Comparison of ENCODE assay signal across 18 cellular contexts in the genomic region with DNA sequence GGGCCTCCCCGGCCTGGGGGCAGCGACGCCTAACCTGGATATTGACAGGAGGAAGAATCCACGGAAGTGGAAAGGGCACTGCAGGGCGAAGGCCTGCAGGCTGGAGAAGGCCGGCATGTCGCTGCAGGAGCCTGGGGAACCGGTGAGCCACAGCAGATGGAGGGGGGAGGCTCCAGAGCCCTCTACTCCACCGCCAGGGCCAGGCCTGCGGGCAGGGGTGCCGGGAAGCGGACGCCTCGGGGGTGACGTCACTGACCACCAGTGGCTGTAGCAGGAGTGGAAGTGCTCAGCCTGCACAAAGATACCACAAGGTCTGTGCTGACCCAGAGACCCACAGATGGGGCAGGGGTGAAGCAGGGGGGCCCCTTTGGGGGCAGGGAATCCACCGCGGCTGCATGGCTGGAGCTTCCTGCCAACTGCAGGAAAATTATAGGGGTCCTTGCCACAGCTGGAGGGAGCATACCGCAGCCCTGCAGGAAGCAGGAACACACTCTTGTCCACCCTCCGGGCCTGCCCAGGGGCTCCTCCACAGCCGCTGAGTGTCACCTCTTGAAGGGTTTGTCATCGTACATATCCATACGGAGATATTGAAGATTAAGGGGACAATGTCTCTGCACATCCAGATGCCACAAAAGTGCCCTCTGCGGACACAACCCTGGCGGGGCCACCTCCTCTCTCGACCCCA. TPM values are rescaled to one million over a fixed set of nuclear protein-coding genes. Genes with fewer than 3 reads are reported as not detected.
DNase-seq lines count a peak whose midpoint lies in the region; ATAC-seq, FAIRE-seq and TF ChIP-seq lines count a peak whose summit lies in the region.
"Had no signal": no experiment of that assay in that cellular context is flagged by ENCODE, and none has a peak within 500 bp of the region (broad histone marks: within the 10 kb centered on the region; RNA-seq: fewer than 3 reads in every experiment).

No MANE protein-coding gene starts in this region.

- peaks cover 33% of the 10 kb centered on the region for H3K4me1 ChIP-seq in NT2/D1 (ENCODE audit: insufficient read depth, insufficient read length)
- no peaks in the 10 kb centered on the region for H3K4me1 ChIP-seq in kidney (ENCODE audit: control insufficient read depth in 1 of 2, insufficient read depth in 1 of 2, low read depth in 1 of 2, low read length in 2 of 2)
- no peaks in the 10 kb centered on the region for H3K4me1 ChIP-seq in H9 (ENCODE audit: insufficient read depth, low read length)
- H3K4me1 ChIP-seq: foreskin keratinocyte, pancreas had no signal

- H3K27ac ChIP-seq in kidney (ENCODE audit: low read depth in 2 of 2, low read length in 2 of 2) (no peak overlapping the region), H9 (ENCODE audit: insufficient read length, low read depth, low read length) (no peak overlapping the region)
- H3K27ac ChIP-seq: foreskin keratinocyte, pancreas had no signal

- peaks cover 0 to 4% of the 10 kb centered on the region in 2 donors for H3K4me1 Mint-ChIP-seq in natural killer cell treated with Interleukin-12 subunit alpha and Interleukin-12 subunit beta and Interleukin-15 and Interleukin-18, amount 100 ng/mL, for 72 hours (ENCODE audit: low read depth in 2 of 2)
- H3K4me1 Mint-ChIP-seq in H9 = peaks cover 0 to 16% of the 10 kb centered on the region in 2 experiments; a peak in 2 of 4 replicates
- H3K4me1 Mint-ChIP-seq in activated CD4-positive, alpha-beta T cell treated with anti-CD3 and anti-CD28 coated beads, Interleukin-2, amount 10 ng/mL, durations not matched to agents 7 days and 5 days = no peaks in the 10 kb centered on the region

- H3K27ac Mint-ChIP-seq in natural killer cell treated with Interleukin-12 subunit alpha and Interleukin-12 subunit beta and Interleukin-15 and Interleukin-18, amount 100 ng/mL, for 72 hours = no peak overlapping the region
- no peak overlapping the region for H3K27ac Mint-ChIP-seq in H9
- no peak overlapping the region for H3K27ac Mint-ChIP-seq in activated CD4-positive, alpha-beta T cell treated with anti-CD3 and anti-CD28 coated beads, Interleukin-2, amount 10 ng/mL, durations not matched to agents 7 days and 5 days
- H3K27ac Mint-ChIP-seq: GM23338, WTC11 had no signal

- ATAC-seq in natural killer cell treated with Interleukin-12 subunit alpha and Interleukin-12 subunit beta and Interleukin-15 and Interleukin-18, amount 100 ng/mL, for 72 hours = peak; percentile 32 to 68
- ATAC-seq: foreskin keratinocyte had no signal

- TF ChIP-seq CTCF in kidney (IDR thresholded peaks at IDR 0.05; ENCODE audit: borderline replicate concordance, extremely low read depth, insufficient read depth) = no peak
- TF ChIP-seq CTCF in H9 (conservative IDR thresholded peaks at IDR 0.05) = no peak

- H2BK20ac ChIP-seq in H9 (ENCODE audit: low read depth, low read length, poor library complexity, severe bottlenecking) = no peak overlapping the region

- H4K20me1 ChIP-seq in H9 (ENCODE audit: control insufficient read depth, insufficient read depth, insufficient read length) = no peaks in the 10 kb centered on the region

- no peak overlapping the region for H2BK120ac ChIP-seq in H9 (ENCODE audit: low read depth, low read length, poor library complexity, severe bottlenecking)

- no peak overlapping the region for H2BK12ac ChIP-seq in H9 (ENCODE audit: insufficient read length, low read depth, low read length)

- H2BK15ac ChIP-seq in H9 (ENCODE audit: low read depth, low read length) = no peak overlapping the region

- H3K23me2 ChIP-seq in H9 (ENCODE audit: insufficient read length, low read depth, low read length, poor library complexity, severe bottlenecking) = no peaks in the 10 kb centered on the region

- H2AFZ ChIP-seq in H9 (ENCODE audit: low read length) = no peak overlapping the region

- H3K27me3 ChIP-seq in NT2/D1 (ENCODE audit: insufficient read depth, insufficient read length) (no peaks in the 10 kb centered on the region), H9 (ENCODE audit: insufficient read depth, low read length) (no peaks in the 10 kb centered on the region)
- H3K27me3 ChIP-seq: pancreas had no signal

- H3K56ac ChIP-seq in H9 (ENCODE audit: insufficient read length, low read depth, low read length) = no peak overlapping the region

- H3K4me3 ChIP-seq in NT2/D1 (ENCODE audit: insufficient read length, low read depth) (no peak overlapping the region), kidney (ENCODE audit: low read length in 2 of 2) (no peak overlapping the region)
- H3K4me3 ChIP-seq: GM23338, pancreas had no signal

- no peaks in the 10 kb centered on the region for H3K79me2 ChIP-seq in H9 (ENCODE audit: insufficient read depth, low read length)

- FAIRE-seq in kidney (lab: Jason Lieb, UNC) = no peak
- FAIRE-seq: endometrium, pancreas had no signal

- no peak overlapping the region for H4K5ac ChIP-seq in H9 (ENCODE audit: insufficient read length, low read depth, low read length)

- no peak overlapping the region for H3K23ac ChIP-seq in H9 (ENCODE audit: insufficient read length, low read depth, low read length)

- H2AK5ac ChIP-seq in H9 (ENCODE audit: insufficient read length, low read length) = no peak overlapping the region

- H3K4me2 ChIP-seq in H9 (ENCODE audit: insufficient read depth, insufficient read length, low read length) = no peak overlapping the region
- H3K4me2 ChIP-seq: GM23338 had no signal

- no peak overlapping the region for H3K4ac ChIP-seq in H9 (ENCODE audit: low read depth, low read length)

- H3K9me3 Mint-ChIP-seq in natural killer cell treated with Interleukin-12 subunit alpha and Interleukin-12 subunit beta and Interleukin-15 and Interleukin-18, amount 100 ng/mL, for 72 hours = no peaks in the 10 kb centered on the region
- H3K9me3 Mint-ChIP-seq in H9 = no peaks in the 10 kb centered on the region; a peak in 1 of 5 replicates
- no peaks in the 10 kb centered on the region for H3K9me3 Mint-ChIP-seq in activated CD4-positive, alpha-beta T cell treated with anti-CD3 and anti-CD28 coated beads, Interleukin-2, amount 10 ng/mL, durations not matched to agents 7 days and 5 days
- H3K9me3 Mint-ChIP-seq: WTC11 had no signal

- H4K8ac ChIP-seq in H9 (replicated peaks; ENCODE audit: insufficient read length, low read depth, low read length) = no peak overlapping the region

- no peaks in the 10 kb centered on the region for H3K36me3 ChIP-seq in NT2/D1 (ENCODE audit: insufficient read depth, insufficient read length, low read length)
- no peaks in the 10 kb centered on the region for H3K36me3 ChIP-seq in kidney (ENCODE audit: control insufficient read depth in 1 of 2, insufficient read depth in 2 of 2, low read length in 2 of 2)
- H3K36me3 ChIP-seq: pancreas had no signal

- H3K36me3 Mint-ChIP-seq in natural killer cell treated with Interleukin-12 subunit alpha and Interleukin-12 subunit beta and Interleukin-15 and Interleukin-18, amount 100 ng/mL, for 72 hours = no peaks in the 10 kb centered on the region
- no peaks in the 10 kb centered on the region for H3K36me3 Mint-ChIP-seq in H9 (ENCODE audit: insufficient read depth in 1 of 3, low read depth in 3 of 3)
- H3K36me3 Mint-ChIP-seq in activated CD4-positive, alpha-beta T cell treated with anti-CD3 and anti-CD28 coated beads, Interleukin-2, amount 10 ng/mL, durations not matched to agents 7 days and 5 days (ENCODE audit: low read depth) = no peaks in the 10 kb centered on the region
- H3K36me3 Mint-ChIP-seq: WTC11 had no signal

- no peak overlapping the region for H3K4me3 Mint-ChIP-seq in natural killer cell treated with Interleukin-12 subunit alpha and Interleukin-12 subunit beta and Interleukin-15 and Interleukin-18, amount 100 ng/mL, for 72 hours
- no peak overlapping the region for H3K4me3 Mint-ChIP-seq in H9
- no peak overlapping the region for H3K4me3 Mint-ChIP-seq in activated CD4-positive, alpha-beta T cell treated with anti-CD3 and anti-CD28 coated beads, Interleukin-2, amount 10 ng/mL, durations not matched to agents 7 days and 5 days
- H3K4me3 Mint-ChIP-seq: GM23338, WTC11 had no signal

- no peak overlapping the region for H2BK5ac ChIP-seq in H9 (ENCODE audit: insufficient read length, low read length)

- no peak overlapping the region for H4K91ac ChIP-seq in H9 (ENCODE audit: insufficient read length, low read depth, low read length)

- intact Hi-C loops in kidney (cut with DNase I) = loop anchor here (10.0 kb wide), 1 partner anchor 133 kb away; no protein-coding TSS in a partner anchor

- CTCF ChIA-PET in activated CD4-positive, alpha-beta T cell treated with anti-CD3 and anti-CD28 coated beads, Interleukin-2, amount 10 ng/mL, durations not matched to agents 7 days and 5 days (lab: Charles Lee) = no interaction called here

- H3K27me3 Mint-ChIP-seq in natural killer cell treated with Interleukin-12 subunit alpha and Interleukin-12 subunit beta and Interleukin-15 and Interleukin-18, amount 100 ng/mL, for 72 hours = peaks cover 13 to 15% of the 10 kb centered on the region in 2 donors
- H3K27me3 Mint-ChIP-seq in H9 (ENCODE audit: low read depth) = peaks cover 5% of the 10 kb centered on the region
- peaks cover 1% of the 10 kb centered on the region for H3K27me3 Mint-ChIP-seq in activated CD4-positive, alpha-beta T cell treated with anti-CD3 and anti-CD28 coated beads, Interleukin-2, amount 10 ng/mL, durations not matched to agents 7 days and 5 days

- H3K9me3 ChIP-seq in NT2/D1 (ENCODE audit: insufficient read depth, low read length) (no peaks in the 10 kb centered on the region), kidney (ENCODE audit: control insufficient read depth in 1 of 2, low read length in 2 of 2) (no peaks in the 10 kb centered on the region), H9 (ENCODE audit: control insufficient read depth, low read depth, low read length) (no peaks in the 10 kb centered on the region)
- H3K9me3 ChIP-seq: pancreas had no signal

- no peak overlapping the region for H3K18ac ChIP-seq in H9 (ENCODE audit: insufficient read length, low read depth, low read length)

- DNase-seq in CMK (ENCODE audit: low read depth) = peak; percentile 52
- no peak for DNase-seq in NT2/D1 (ENCODE audit: low read depth, low spot score)
- DNase-seq in fibroblast of peridontal ligament (ENCODE audit: extremely low read depth) = peak; percentile 56
- DNase-seq in natural killer cell treated with Interleukin-12 subunit alpha and Interleukin-12 subunit beta and Interleukin-15 and Interleukin-18, amount 100 ng/mL, for 72 hours (ENCODE audit: low spot score) = no peak
- DNase-seq in kidney = no peak
- no peak for DNase-seq in 8988T
- DNase-seq in H9 = no peak
- no peak for DNase-seq in activated CD4-positive, alpha-beta T cell treated with anti-CD3 and anti-CD28 coated beads, Interleukin-2, amount 10 ng/mL, durations not matched to agents 7 days and 5 days
- DNase-seq: activated CD8-positive, alpha-beta memory T cell treated with anti-CD3 and anti-CD28 coated beads, Interleukin-2, amount 50 U/mL, for 4 hours; aorta; foreskin keratinocyte; KBM-7; stimulated activated CD4-positive, alpha-beta T cell treated with anti-CD3 and anti-CD28 coated beads, Interleukin-4, amount 100 ng/mL, for 24 hours had no signal

- no peak overlapping the region for H3K14ac ChIP-seq in H9 (ENCODE audit: insufficient read depth, low read length)

- H3K9ac ChIP-seq in NT2/D1 (ENCODE audit: insufficient read length, low read depth) (peak overlapping the region; percentile 14), kidney (ENCODE audit: low read length in 2 of 2) (no peak overlapping the region), H9 (ENCODE audit: extremely low read depth, insufficient read length, low read length) (no peak overlapping the region)

- WGBS in H9 (ENCODE audit: extremely low coverage, insufficient read length, low lambda C conversion rate) = no CpG with 5 or more reads among the region's 25 CpGs

- POLR2A ChIA-PET in activated CD4-positive, alpha-beta T cell treated with anti-CD3 and anti-CD28 coated beads, Interleukin-2, amount 10 ng/mL, durations not matched to agents 7 days and 5 days (lab: Charles Lee) = no interaction called here

- no peaks in the 10 kb centered on the region for H3K79me1 ChIP-seq in H9 (ENCODE audit: insufficient read depth, low read depth, low read length, poor library complexity, severe bottlenecking)

- H3T11ph ChIP-seq in H9 (ENCODE audit: low read length) = no peak overlapping the region

RNA-seq across cellular contexts. Expression of gene HTRA3, which starts 7.6 kb away (rescaled TPM):
- not detected for total RNA-seq in natural killer cell treated with Interleukin-12 subunit alpha and Interleukin-12 subunit beta and Interleukin-15 and Interleukin-18, amount 100 ng/mL, for 72 hours
- total RNA-seq in kidney (1.7 TPM), H9 (2021) (2.9 and 3.0 TPM in 2 replicates)
- polyA plus RNA-seq in kidney (ENCODE audit: insufficient read depth, low read depth, low replicate concordance) = 6.5 TPM
- not detected for total RNA-seq in activated CD4-positive, alpha-beta T cell treated with anti-CD3 and anti-CD28 coated beads, Interleukin-2, amount 10 ng/mL, durations not matched to agents 7 days and 5 days
- total RNA-seq: foreskin keratinocyte; T-helper 1 cell treated with Interleukin-12 subunit alpha and Interleukin-12 subunit beta and Interleukin-4 antibody, amounts not matched to agents 30 ng/mL and 1 ng/mL, for 36 hours had no signal
- polyA plus RNA-seq: foreskin keratinocyte had no signal

Comparison
In these comparisons a context has a peak if more than half of its experiments do, and no peak if none do; other contexts are left out.
1. DNase-seq: peak in CMK (single experiment) and fibroblast of peridontal ligament (single experiment); none in NT2/D1 (single experiment), natural killer cell treated with Interleukin-12 subunit alpha and Interleukin-12 subunit beta and Interleukin-15 and Interleukin-18, amount 100 ng/mL, for 72 hours (single experiment), kidney (single experiment), 8988T (single experiment), H9 (single experiment) and activated CD4-positive, alpha-beta T cell treated with anti-CD3 and anti-CD28 coated beads, Interleukin-2, amount 10 ng/mL, durations not matched to agents 7 days and 5 days (single experiment).